ENCODE assay signal across 14 cellular contexts in the genomic region with DNA sequence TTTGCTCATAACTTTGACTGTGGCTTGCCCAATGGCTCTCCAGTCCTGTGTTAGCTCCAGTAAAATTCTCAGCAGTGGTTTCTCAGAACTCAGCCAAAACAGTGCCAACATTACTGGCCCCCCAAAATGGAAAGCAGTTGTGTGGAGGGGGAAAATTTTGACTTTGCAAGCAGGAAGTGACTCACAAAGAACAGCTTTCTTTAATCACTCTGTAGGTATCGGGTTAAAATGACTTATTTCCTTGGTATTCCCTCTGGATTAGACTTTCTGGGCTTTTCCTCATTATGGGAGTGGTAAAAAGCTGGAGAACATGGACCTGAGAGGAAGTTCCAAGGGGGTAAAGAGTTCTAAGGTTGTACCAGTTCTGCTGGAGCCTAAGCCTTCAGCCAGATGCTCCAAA.
A peak's percentile ranks its signal among the peaks of the same experiment; 100 is the strongest.
DNase-seq lines count a peak whose midpoint lies in the region; ATAC-seq and TF ChIP-seq lines count a peak whose summit lies in the region.
"Had no signal": no experiment of that assay in that cellular context is flagged by ENCODE, and none has a peak within 500 bp of the region (broad histone marks: within the 10 kb centered on the region; RNA-seq: fewer than 3 reads in every experiment).

No MANE protein-coding gene starts in this region.

- no peaks in the 10 kb centered on the region for H3K27me3 ChIP-seq in PC-3 (ENCODE audit: low read length)
- no peaks in the 10 kb centered on the region for H3K27me3 ChIP-seq in naive thymus-derived CD4-positive, alpha-beta T cell (ENCODE audit: control insufficient read depth in 2 of 2, insufficient read depth in 2 of 2, low read length in 2 of 2)
- H3K27me3 ChIP-seq: cardiac muscle cell had no signal

- no peak overlapping the region for H3K9ac ChIP-seq in PC-3 (ENCODE audit: low read length)

- H3K79me2 ChIP-seq in PC-3 (ENCODE audit: low read length) = no peaks in the 10 kb centered on the region

- H3K27me3 Mint-ChIP-seq in naive thymus-derived CD4-positive, alpha-beta T cell = peaks cover 0 to 9% (median 0%) of the 10 kb centered on the region in 5 donors
- H3K27me3 Mint-ChIP-seq: activated CD4-positive, alpha-beta T cell treated with anti-CD3 and anti-CD28 coated beads, Interleukin-2, amount 10 ng/mL, durations not matched to agents 24 days and 14 days; T-helper 17 cell had no signal

- H3K4me1 ChIP-seq in PC-3 (ENCODE audit: insufficient read depth, low read length) = peaks cover 12% of the 10 kb centered on the region
- no peaks in the 10 kb centered on the region for H3K4me1 ChIP-seq in naive thymus-derived CD4-positive, alpha-beta T cell (ENCODE audit: control insufficient read depth in 2 of 2, insufficient read depth in 2 of 2, low read length in 2 of 2)

- 0 out of 2 replicates have a peak, but pooled peaks cover 2% of the 10 kb centered on the region for H3K36me3 ChIP-seq in PC-3 (ENCODE audit: low read depth, low read length)
- no peaks in the 10 kb centered on the region for H3K36me3 ChIP-seq in naive thymus-derived CD4-positive, alpha-beta T cell (ENCODE audit: control insufficient read depth in 2 of 3, insufficient read depth in 3 of 3, low read length in 3 of 3)
- H3K36me3 ChIP-seq: cardiac muscle cell had no signal

- H2AFZ ChIP-seq in PC-3 (ENCODE audit: low read length) = peak overlapping the region; percentile 68

- H3F3A ChIP-seq in PC-3 (ENCODE audit: low read length, unreplicated experiment) = no peaks in the 10 kb centered on the region

- no peaks in the 10 kb centered on the region for H3K9me2 ChIP-seq in PC-3 (replicated peaks; ENCODE audit: low read length)

- POLR2A ChIA-PET in PC-3 (lab: Charles Lee; ENCODE audit: unreplicated experiment) = interaction anchor here (0.7 kb wide), 1 partner anchor 75 kb away, joined by 4 read pairs; no protein-coding TSS in a partner anchor
- POLR2A ChIA-PET in naive thymus-derived CD4-positive, alpha-beta T cell (lab: Charles Lee) = no interaction called here

- ATAC-seq in PC-3 = peak; percentile 75
- ATAC-seq in naive thymus-derived CD4-positive, alpha-beta T cell = no peak
- ATAC-seq: T-helper 17 cell had no signal

- no peaks in the 10 kb centered on the region for H3K9me3 ChIP-seq in PC-3 (ENCODE audit: low read length)
- H3K9me3 ChIP-seq in naive thymus-derived CD4-positive, alpha-beta T cell (ENCODE audit: control insufficient read depth in 2 of 3, low read length in 3 of 3) = no peaks in the 10 kb centered on the region

- H4K20me1 ChIP-seq in PC-3 (ENCODE audit: low read length) = no peaks in the 10 kb centered on the region

- H3K27ac ChIP-seq in PC-3 (ENCODE audit: low read length) = peak overlapping the region; percentile 57
- no peak overlapping the region for H3K27ac ChIP-seq in naive thymus-derived CD4-positive, alpha-beta T cell (ENCODE audit: low read depth, low read length)
- H3K27ac ChIP-seq: cardiac muscle cell, HL-60 had no signal

- H3K4me3 Mint-ChIP-seq in naive thymus-derived CD4-positive, alpha-beta T cell = no peak overlapping the region
- H3K4me3 Mint-ChIP-seq: activated CD4-positive, alpha-beta T cell treated with anti-CD3 and anti-CD28 coated beads, Interleukin-2, amount 10 ng/mL, durations not matched to agents 24 days and 14 days; T-helper 17 cell had no signal

- H3K4me3 ChIP-seq in PC-3 (ENCODE audit: low read length) = no peak overlapping the region
- no peak overlapping the region for H3K4me3 ChIP-seq in naive thymus-derived CD4-positive, alpha-beta T cell (ENCODE audit: low read length)
- H3K4me3 ChIP-seq: cardiac muscle cell had no signal

- H3K36me3 Mint-ChIP-seq in naive thymus-derived CD4-positive, alpha-beta T cell = peaks cover 0 to 6% (median 0%) of the 10 kb centered on the region in 5 donors

- H3K27ac Mint-ChIP-seq in naive thymus-derived CD4-positive, alpha-beta T cell = no peak overlapping the region
- H3K27ac Mint-ChIP-seq: activated CD4-positive, alpha-beta T cell treated with anti-CD3 and anti-CD28 coated beads, Interleukin-2, amount 10 ng/mL, durations not matched to agents 24 days and 14 days; T-helper 17 cell had no signal

- TF ChIP-seq CTCF in PC-3 (conservative IDR thresholded peaks at IDR 0.05; ENCODE audit: low read depth, low read length) = no peak

- H3K4me2 ChIP-seq in PC-3 (ENCODE audit: low read length) = 0 out of 2 replicates have a peak overlapping the region, but pooled peaks have one; percentile 5

- H3K4me1 Mint-ChIP-seq in naive thymus-derived CD4-positive, alpha-beta T cell = no peaks in the 10 kb centered on the region
- H3K4me1 Mint-ChIP-seq: activated CD4-positive, alpha-beta T cell treated with anti-CD3 and anti-CD28 coated beads, Interleukin-2, amount 10 ng/mL, durations not matched to agents 24 days and 14 days; T-helper 17 cell had no signal

- BruUV-seq in PC-3 (replicated peaks; lab: Mats Ljungman, UMichigan) = no TSS peak

- intact Hi-C loops in PC-3 (cut with micrococcal nuclease) = no loop called here
- intact Hi-C loops in naive thymus-derived CD4-positive, alpha-beta T cell (cut with micrococcal nuclease) = no loop called here

- CTCF ChIA-PET in PC-3 (lab: Charles Lee) = no interaction called here
- CTCF ChIA-PET in naive thymus-derived CD4-positive, alpha-beta T cell (lab: Charles Lee) = no interaction called here

- DNase-seq in EL (peak; percentile 87), PC-3 (peak; percentile 63), dermis blood vessel endothelial cell (peak; percentile 28), renal cortical epithelial cell (ENCODE audit: low read depth) (peak; percentile 59), GDM1 (lab: John Stamatoyannopoulos, UW) (no peak), DMS 273 (lab: John Stamatoyannopoulos, UW; ENCODE audit: unreplicated experiment) (no peak)
- DNase-seq in naive thymus-derived CD4-positive, alpha-beta T cell = no peak
- DNase-seq in central memory CD4-positive, alpha-beta T cell = no peak
- DNase-seq: activated CD4-positive, alpha-beta T cell treated with anti-CD3 and anti-CD28 coated beads, Interleukin-2, amount 10 ng/mL, durations not matched to agents 24 days and 14 days; MV-4-11; retina; T-helper 17 cell had no signal

- peaks cover 6 to 33% (median 17%) of the 10 kb centered on the region in 11 donors for H3K9me3 Mint-ChIP-seq in naive thymus-derived CD4-positive, alpha-beta T cell
- H3K9me3 Mint-ChIP-seq: activated CD4-positive, alpha-beta T cell treated with anti-CD3 and anti-CD28 coated beads, Interleukin-2, amount 10 ng/mL, durations not matched to agents 24 days and 14 days had no signal

Comparison
In these comparisons a context has a peak if more than half of its experiments do, and no peak if none do; other contexts are left out.
1. DNase-seq: peak in EL (single experiment), PC-3 (single experiment), dermis blood vessel endothelial cell (single experiment) and renal cortical epithelial cell (single experiment); none in naive thymus-derived CD4-positive, alpha-beta T cell (0 of 9), GDM1 (single experiment), DMS 273 (single experiment) and central memory CD4-positive, alpha-beta T cell (single experiment).